ENCODE assay signal across 8 cellular contexts in the genomic region with DNA sequence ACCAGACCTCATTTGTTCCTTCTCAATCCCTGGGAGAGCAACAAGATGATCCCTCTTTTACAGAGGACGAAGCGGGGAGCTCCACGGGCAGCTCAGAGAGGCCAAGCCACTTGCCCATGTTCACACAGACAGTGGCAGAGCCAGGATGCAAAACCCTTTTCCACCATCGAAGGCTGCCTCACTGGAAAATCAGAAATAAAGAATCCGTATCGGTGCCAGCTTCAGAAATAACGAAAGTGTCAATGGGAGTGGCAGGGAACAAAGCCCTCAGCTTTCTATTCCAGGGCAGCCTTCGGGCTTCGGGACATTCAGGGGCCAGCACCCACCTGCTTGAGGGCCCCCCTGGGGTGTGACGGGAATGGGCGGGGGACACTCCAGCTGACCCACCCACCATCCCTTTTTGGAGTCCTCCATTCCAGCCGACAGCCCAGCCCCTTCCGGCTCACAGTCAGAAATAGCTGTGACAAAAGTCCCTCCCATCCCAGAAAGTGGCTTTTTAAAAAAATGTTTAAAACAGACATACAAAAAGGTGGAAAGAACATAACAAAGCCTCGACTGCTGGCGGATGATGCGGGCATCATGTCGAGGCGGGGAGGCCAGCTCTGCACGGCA. TPM values are rescaled to one million over a fixed set of nuclear protein-coding genes. Genes with fewer than 3 reads are reported as not detected.
DNase-seq lines count a peak whose midpoint lies in the region; ATAC-seq and TF ChIP-seq lines count a peak whose summit lies in the region.

No MANE protein-coding gene starts in this region.

- CTCF ChIA-PET in OCI-LY7 (lab: Charles Lee; ENCODE audit: unreplicated experiment): no interaction called here

- H3K4me3 ChIP-seq in BLaER1 (peak overlapping the region; percentile 63), OCI-LY7 (ENCODE audit: low read depth, low read length, poor library complexity, severe bottlenecking) (peak overlapping the region; percentile 10), dorsolateral prefrontal cortex (peak overlapping the region in 58 of 59 donors; percentile 8 to 62 (median 41))

- H3K27ac Mint-ChIP-seq in natural killer cell treated with Interleukin-12 subunit alpha and Interleukin-12 subunit beta and Interleukin-15 and Interleukin-18, amount 100 ng/mL, for 72 hours: peak overlapping the region; percentile 99 to 100

- H3K4me2 ChIP-seq in BLaER1 (peak overlapping the region; percentile 99), OCI-LY7 (ENCODE audit: low read length) (peak overlapping the region; percentile 36)

- H3K9me3 ChIP-seq in BLaER1 (no peaks in the 10 kb centered on the region), OCI-LY7 (ENCODE audit: low read length) (no peaks in the 10 kb centered on the region)

- H3K9me3 Mint-ChIP-seq in natural killer cell treated with Interleukin-12 subunit alpha and Interleukin-12 subunit beta and Interleukin-15 and Interleukin-18, amount 100 ng/mL, for 72 hours: no peaks in the 10 kb centered on the region

- H3K4me3 Mint-ChIP-seq in natural killer cell treated with Interleukin-12 subunit alpha and Interleukin-12 subunit beta and Interleukin-15 and Interleukin-18, amount 100 ng/mL, for 72 hours: peak overlapping the region; percentile 92

- H3K4me1 Mint-ChIP-seq in natural killer cell treated with Interleukin-12 subunit alpha and Interleukin-12 subunit beta and Interleukin-15 and Interleukin-18, amount 100 ng/mL, for 72 hours (ENCODE audit: low read depth in 2 of 2): peaks cover 77 to 81% of the 10 kb centered on the region in 2 donors

- no TSS peak for BruUV-seq in OCI-LY7 (replicated peaks; lab: Mats Ljungman, UMichigan)

- H3K9ac ChIP-seq in BLaER1: peak overlapping the region; percentile 82

- no peak for TF ChIP-seq CTCF in OCI-LY7 (conservative IDR thresholded peaks at IDR 0.05; ENCODE audit: low read length)
- peak in 4 of 56 donors; percentile 1 to 7 (median 2) for TF ChIP-seq CTCF in dorsolateral prefrontal cortex (IDR thresholded peaks at IDR 0.05 in 54 of 56, conservative IDR thresholded peaks at IDR 0.05 in 2 of 56; ENCODE audit: low read depth in 1 of 56, partially characterized antibody in 56 of 56)

- H3K4me1 ChIP-seq in BLaER1: peaks cover 100% of the 10 kb centered on the region
- peaks cover 10% of the 10 kb centered on the region for H3K4me1 ChIP-seq in OCI-LY7 (ENCODE audit: insufficient read depth, low read length, poor library complexity, severe bottlenecking)

- peaks cover 5% of the 10 kb centered on the region for H3K36me3 Mint-ChIP-seq in natural killer cell treated with Interleukin-12 subunit alpha and Interleukin-12 subunit beta and Interleukin-15 and Interleukin-18, amount 100 ng/mL, for 72 hours

- no peaks in the 10 kb centered on the region for H3K79me2 ChIP-seq in OCI-LY7 (ENCODE audit: insufficient read depth, low read depth, low read length)

- H3K27ac ChIP-seq in BLaER1 (peak overlapping the region; percentile 87), OCI-LY7 (ENCODE audit: low read depth, low read length, poor library complexity, severe bottlenecking) (no peak overlapping the region), dorsolateral prefrontal cortex (peak overlapping the region; percentile 42 to 99 (median 86))

- H4K20me1 ChIP-seq in BLaER1 (peaks cover 58% of the 10 kb centered on the region), OCI-LY7 (ENCODE audit: insufficient read depth, low read length) (no peaks in the 10 kb centered on the region)

- ATAC-seq in natural killer cell treated with Interleukin-12 subunit alpha and Interleukin-12 subunit beta and Interleukin-15 and Interleukin-18, amount 100 ng/mL, for 72 hours: peak; percentile 15 to 18

- no peaks in the 10 kb centered on the region for H3K36me3 ChIP-seq in BLaER1
- no peaks in the 10 kb centered on the region for H3K36me3 ChIP-seq in OCI-LY7 (ENCODE audit: insufficient read depth, low read length)

- POLR2A ChIA-PET in OCI-LY7 (lab: Charles Lee): interaction anchor here (0.6 kb wide), 1 partner anchor 76 kb away, joined by 7 read pairs; no protein-coding TSS in a partner anchor

- peak overlapping the region; percentile 50 for H2AFZ ChIP-seq in OCI-LY7 (ENCODE audit: low read length)

- H3K27me3 Mint-ChIP-seq in natural killer cell treated with Interleukin-12 subunit alpha and Interleukin-12 subunit beta and Interleukin-15 and Interleukin-18, amount 100 ng/mL, for 72 hours: no peaks in the 10 kb centered on the region

- intact Hi-C loops in OCI-LY7 (cut with micrococcal nuclease; ENCODE audit: unreplicated experiment): no loop called here
- intact Hi-C loops in dorsolateral prefrontal cortex (cut with DNase I): loop anchor here in 1 of 2 donors (10.0 kb wide), 1 partner anchor 46 kb away; a partner anchor contains a TSS

- H3K27me3 ChIP-seq in BLaER1 (no peaks in the 10 kb centered on the region), dorsolateral prefrontal cortex (no peaks in the 10 kb centered on the region)

- H3K9me2 ChIP-seq in OCI-LY7 (ENCODE audit: insufficient read depth, low read length): no peaks in the 10 kb centered on the region

- DNase-seq in OCI-LY7 (ENCODE audit: low spot score) (no peak), dorsolateral prefrontal cortex (no peak), NCI-H1694 (lab: John Stamatoyannopoulos, UW) (no peak), NCI-H146 (lab: John Stamatoyannopoulos, UW) (no peak), mucosa of gallbladder (ENCODE audit: low spot score) (no peak), hepatic stellate cell (ENCODE audit: low spot score) (no peak)
- DNase-seq in natural killer cell treated with Interleukin-12 subunit alpha and Interleukin-12 subunit beta and Interleukin-15 and Interleukin-18, amount 100 ng/mL, for 72 hours (ENCODE audit: low spot score): peak; percentile 75

RNA-seq across cellular contexts. Expression of a gene that starts 6.0 kb away (rescaled TPM):
- 0.06 and 0.08 TPM in 2 replicates for total RNA-seq in OCI-LY7 (2014; rRNA removed; shearing (Covaris generic))
- total RNA-seq in OCI-LY7 (2022) (0.20 and 0.44 TPM in 2 replicates), dorsolateral prefrontal cortex (10 to 100 TPM; 15.3 to 36.0 (median 21.7) TPM), mucosa of gallbladder (12.2 TPM)
- 10 to 100 TPM; 23.5 to 44.2 TPM for total RNA-seq in natural killer cell treated with Interleukin-12 subunit alpha and Interleukin-12 subunit beta and Interleukin-15 and Interleukin-18, amount 100 ng/mL, for 72 hours

RNA-seq across cellular contexts. Expression of a gene that starts 48.2 kb away (rescaled TPM):
- total RNA-seq in OCI-LY7 (2014; rRNA removed; shearing (Covaris generic)): 3.8 and 6.1 TPM in 2 replicates
- 6.2 and 7.6 TPM in 2 replicates for total RNA-seq in OCI-LY7 (2022)
- total RNA-seq in dorsolateral prefrontal cortex: 100 to 1,000 TPM in 1 of 120 experiments, 10 to 100 TPM in 119; 16.8 to 112 (median 40.4) TPM
- total RNA-seq in natural killer cell treated with Interleukin-12 subunit alpha and Interleukin-12 subunit beta and Interleukin-15 and Interleukin-18, amount 100 ng/mL, for 72 hours: 1 to 10 TPM; 4.4 to 5.7 TPM
- 26.4 TPM for total RNA-seq in mucosa of gallbladder

Comparison
In these comparisons a context has a peak if more than half of its experiments do, and no peak if none do; other contexts are left out.
1. H3K4me3 ChIP-seq: peak in every context shown above with its lines; median percentile 63 in BLaER1; 41 in dorsolateral prefrontal cortex; 10 in OCI-LY7.